Comparison of ENCODE assay signal across 9 cellular contexts in genomic region chr1:167752219-167752985, GRCh38. TPM values are rescaled to one million over a fixed set of nuclear protein-coding genes. Genes with fewer than 3 reads are reported as not detected.
A peak's percentile ranks its signal among the peaks of the same experiment; 100 is the strongest.
DNase-seq lines count a peak whose midpoint lies in the region; ATAC-seq and TF ChIP-seq lines count a peak whose summit lies in the region.
"Had no signal": no experiment of that assay in that cellular context is flagged by ENCODE, and none has a peak within 500 bp of the region (broad histone marks: within the 10 kb centered on the region; RNA-seq: fewer than 3 reads in every experiment).

No MANE protein-coding gene starts in this region.

- no peaks in the 10 kb centered on the region for H3K27me3 ChIP-seq in MM.1S (replicated peaks; ENCODE audit: insufficient read depth, low read length)

- no peaks in the 10 kb centered on the region for H3K36me3 ChIP-seq in MM.1S (replicated peaks; ENCODE audit: insufficient read depth, low read length)

- H3K27ac ChIP-seq in MM.1S (ENCODE audit: low read length): peak overlapping the region; percentile 50

- H3K27me3 Mint-ChIP-seq in activated CD4-positive, alpha-beta memory T cell treated with anti-CD3 and anti-CD28 coated beads for 36 hours: no peaks in the 10 kb centered on the region
- no peaks in the 10 kb centered on the region for H3K27me3 Mint-ChIP-seq in activated CD4-positive, alpha-beta memory T cell treated with anti-CD3 and anti-CD28 coated beads, Interleukin-2, amount 10 ng/mL, durations not matched to agents 7 days and 5 days

- intact Hi-C loops in activated CD4-positive, alpha-beta memory T cell treated with anti-CD3 and anti-CD28 coated beads for 36 hours (cut with micrococcal nuclease): loop anchor here (1.0 kb wide), 1 partner anchor 51 kb away; no protein-coding TSS in a partner anchor

- H3K4me3 ChIP-seq in MM.1S (ENCODE audit: low read length) (peak overlapping the region; percentile 8; the same call in 1 of the 2 replicates), fibroblast of mammary gland (ENCODE audit: control insufficient read depth, low read depth, low read length) (no peak overlapping the region)

- peak overlapping the region; percentile 5; the same call in 1 of the 2 replicates for H3K9ac ChIP-seq in MM.1S (ENCODE audit: low read length)

- no peaks in the 10 kb centered on the region for H4K20me1 ChIP-seq in MM.1S (ENCODE audit: insufficient read depth, low read length)

- H3K9me3 Mint-ChIP-seq in activated CD4-positive, alpha-beta memory T cell treated with anti-CD3 and anti-CD28 coated beads for 36 hours: no peaks in the 10 kb centered on the region
- H3K9me3 Mint-ChIP-seq in activated CD4-positive, alpha-beta memory T cell treated with anti-CD3 and anti-CD28 coated beads, Interleukin-2, amount 10 ng/mL, durations not matched to agents 7 days and 5 days: no peaks in the 10 kb centered on the region

- H2AFZ ChIP-seq in MM.1S (ENCODE audit: low read length): peak overlapping the region; percentile 32

- no peaks in the 10 kb centered on the region for H3K9me2 ChIP-seq in MM.1S (replicated peaks; ENCODE audit: insufficient read depth, low read length)

- CTCF ChIA-PET in activated CD4-positive, alpha-beta memory T cell treated with anti-CD3 and anti-CD28 coated beads for 36 hours (lab: Charles Lee): interaction anchor here (0.6 to 0.7 kb wide), 2 partner anchors 43 to 298 kb away, joined by 3 read pairs; no protein-coding TSS in a partner anchor
- CTCF ChIA-PET in activated CD4-positive, alpha-beta memory T cell treated with anti-CD3 and anti-CD28 coated beads, Interleukin-2, amount 10 ng/mL, durations not matched to agents 7 days and 5 days (lab: Charles Lee): interaction anchor here (1.1 kb wide), 1 partner anchor 330 kb away, joined by 4 read pairs; no protein-coding TSS in a partner anchor

- H3K9me3 ChIP-seq in MM.1S (replicated peaks; ENCODE audit: insufficient read depth, low read length): no peaks in the 10 kb centered on the region

- ATAC-seq in GM21515 (IDR thresholded peaks at IDR 0.05; ENCODE audit: unreplicated experiment): no peak
- ATAC-seq: Panc1 had no signal

- no peak overlapping the region for H3K4me3 Mint-ChIP-seq in activated CD4-positive, alpha-beta memory T cell treated with anti-CD3 and anti-CD28 coated beads for 36 hours
- H3K4me3 Mint-ChIP-seq in activated CD4-positive, alpha-beta memory T cell treated with anti-CD3 and anti-CD28 coated beads, Interleukin-2, amount 10 ng/mL, durations not matched to agents 7 days and 5 days: no peak overlapping the region

- peaks cover 9% of the 10 kb centered on the region; the same call in 1 of the 2 replicates for H3F3A ChIP-seq in MM.1S (ENCODE audit: insufficient read depth, low read length)

- H3K79me2 ChIP-seq in MM.1S (ENCODE audit: low read length): 0 out of 2 replicates have a peak, but pooled peaks cover 4% of the 10 kb centered on the region

- TF ChIP-seq CTCF in MM.1S (IDR thresholded peaks at IDR 0.05; ENCODE audit: low read length) (no peak), fibroblast of mammary gland (conservative IDR thresholded peaks at IDR 0.05; ENCODE audit: control insufficient read depth, insufficient read depth, low read depth, low read length) (no peak)

- peaks cover 12% of the 10 kb centered on the region for H3K4me1 ChIP-seq in MM.1S (ENCODE audit: low read length)

- H3K4me2 ChIP-seq in MM.1S (ENCODE audit: low read depth, low read length): peak overlapping the region; percentile 42

- DNase-seq in activated CD4-positive, alpha-beta memory T cell treated with anti-CD3 and anti-CD28 coated beads for 36 hours: no peak
- DNase-seq in activated CD4-positive, alpha-beta memory T cell treated with anti-CD3 and anti-CD28 coated beads, Interleukin-2, amount 10 ng/mL, durations not matched to agents 7 days and 5 days: no peak
- no peak for DNase-seq in MM.1S
- peak; percentile 65 for DNase-seq in fibroblast of mammary gland (ENCODE audit: low read depth)
- DNase-seq in stromal cell of bone marrow (ENCODE audit: low read depth): peak; percentile 49
- no peak for DNase-seq in SIG-M5 (lab: John Stamatoyannopoulos, UW)
- no peak for DNase-seq in DMS79 (lab: John Stamatoyannopoulos, UW)

- peaks cover 14% of the 10 kb centered on the region for H3K4me1 Mint-ChIP-seq in activated CD4-positive, alpha-beta memory T cell treated with anti-CD3 and anti-CD28 coated beads for 36 hours (ENCODE audit: low read depth)
- peaks cover 12% of the 10 kb centered on the region for H3K4me1 Mint-ChIP-seq in activated CD4-positive, alpha-beta memory T cell treated with anti-CD3 and anti-CD28 coated beads, Interleukin-2, amount 10 ng/mL, durations not matched to agents 7 days and 5 days

- POLR2A ChIA-PET in activated CD4-positive, alpha-beta memory T cell treated with anti-CD3 and anti-CD28 coated beads for 36 hours (lab: Charles Lee): no interaction called here
- POLR2A ChIA-PET in activated CD4-positive, alpha-beta memory T cell treated with anti-CD3 and anti-CD28 coated beads, Interleukin-2, amount 10 ng/mL, durations not matched to agents 7 days and 5 days (lab: Charles Lee): no interaction called here

- peak overlapping the region; percentile 35 for H3K27ac Mint-ChIP-seq in activated CD4-positive, alpha-beta memory T cell treated with anti-CD3 and anti-CD28 coated beads for 36 hours
- no peak overlapping the region for H3K27ac Mint-ChIP-seq in activated CD4-positive, alpha-beta memory T cell treated with anti-CD3 and anti-CD28 coated beads, Interleukin-2, amount 10 ng/mL, durations not matched to agents 7 days and 5 days

- H3K36me3 Mint-ChIP-seq in activated CD4-positive, alpha-beta memory T cell treated with anti-CD3 and anti-CD28 coated beads for 36 hours: no peaks in the 10 kb centered on the region
- no peaks in the 10 kb centered on the region for H3K36me3 Mint-ChIP-seq in activated CD4-positive, alpha-beta memory T cell treated with anti-CD3 and anti-CD28 coated beads, Interleukin-2, amount 10 ng/mL, durations not matched to agents 7 days and 5 days (ENCODE audit: low read depth)

RNA-seq across cellular contexts. Expression of gene MPZL1, which starts 30.6 kb away (rescaled TPM):
- 10 to 100 TPM; 21.9 to 23.0 TPM for total RNA-seq in activated CD4-positive, alpha-beta memory T cell treated with anti-CD3 and anti-CD28 coated beads for 36 hours
- 10 to 100 TPM; 17.4 to 19.0 TPM for total RNA-seq in activated CD4-positive, alpha-beta memory T cell treated with anti-CD3 and anti-CD28 coated beads, Interleukin-2, amount 10 ng/mL, durations not matched to agents 7 days and 5 days

Comparison
In these comparisons a context has a peak if more than half of its experiments do, and no peak if none do; other contexts are left out.
1. DNase-seq: peak in fibroblast of mammary gland (single experiment) and stromal cell of bone marrow (single experiment); none in activated CD4-positive, alpha-beta memory T cell treated with anti-CD3 and anti-CD28 coated beads for 36 hours (single experiment), activated CD4-positive, alpha-beta memory T cell treated with anti-CD3 and anti-CD28 coated beads, Interleukin-2, amount 10 ng/mL, durations not matched to agents 7 days and 5 days (single experiment), MM.1S (single experiment), SIG-M5 (single experiment) and DMS79 (single experiment).